In the genomic region with DNA sequence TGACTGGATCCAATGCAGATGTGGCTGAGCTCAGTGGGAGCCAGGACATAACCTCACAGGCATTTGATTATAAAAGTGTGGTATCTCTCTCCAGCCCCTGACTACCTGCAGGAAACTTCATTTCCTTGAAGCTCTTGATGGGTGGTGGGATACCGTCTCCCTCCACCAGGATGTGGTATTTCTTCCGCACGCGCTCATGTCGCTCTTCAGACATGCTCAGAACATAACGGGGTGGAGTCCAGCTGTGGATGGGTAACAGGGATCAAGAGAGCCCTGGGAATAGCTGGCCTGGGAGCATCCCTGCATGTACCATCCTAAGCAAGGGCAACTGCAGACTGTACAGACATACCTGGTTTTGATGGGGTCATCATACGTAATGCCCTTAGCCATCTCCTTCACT, we compare ENCODE assay signal across 1 cellular context.
TF ChIP-seq lines count a peak whose summit lies in the region.

No MANE protein-coding gene starts in this region.

TF ChIP-seq in HepG2, 621 proteins besides CTCF, POLR2A, EP300 and RAD21:
- TF ChIP-seq, protein P1, sequence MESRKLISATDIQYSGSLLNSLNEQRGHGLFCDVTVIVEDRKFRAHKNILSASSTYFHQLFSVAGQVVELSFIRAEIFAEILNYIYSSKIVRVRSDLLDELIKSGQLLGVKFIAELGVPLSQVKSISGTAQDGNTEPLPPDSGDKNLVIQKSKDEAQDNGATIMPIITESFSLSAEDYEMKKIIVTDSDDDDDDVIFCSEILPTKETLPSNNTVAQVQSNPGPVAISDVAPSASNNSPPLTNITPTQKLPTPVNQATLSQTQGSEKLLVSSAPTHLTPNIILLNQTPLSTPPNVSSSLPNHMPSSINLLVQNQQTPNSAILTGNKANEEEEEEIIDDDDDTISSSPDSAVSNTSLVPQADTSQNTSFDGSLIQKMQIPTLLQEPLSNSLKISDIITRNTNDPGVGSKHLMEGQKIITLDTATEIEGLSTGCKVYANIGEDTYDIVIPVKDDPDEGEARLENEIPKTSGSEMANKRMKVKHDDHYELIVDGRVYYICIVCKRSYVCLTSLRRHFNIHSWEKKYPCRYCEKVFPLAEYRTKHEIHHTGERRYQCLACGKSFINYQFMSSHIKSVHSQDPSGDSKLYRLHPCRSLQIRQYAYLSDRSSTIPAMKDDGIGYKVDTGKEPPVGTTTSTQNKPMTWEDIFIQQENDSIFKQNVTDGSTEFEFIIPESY (CRISPR knock-in tag; IDR thresholded peaks at IDR 0.05) = peak; percentile 72
- TF ChIP-seq, protein P2, sequence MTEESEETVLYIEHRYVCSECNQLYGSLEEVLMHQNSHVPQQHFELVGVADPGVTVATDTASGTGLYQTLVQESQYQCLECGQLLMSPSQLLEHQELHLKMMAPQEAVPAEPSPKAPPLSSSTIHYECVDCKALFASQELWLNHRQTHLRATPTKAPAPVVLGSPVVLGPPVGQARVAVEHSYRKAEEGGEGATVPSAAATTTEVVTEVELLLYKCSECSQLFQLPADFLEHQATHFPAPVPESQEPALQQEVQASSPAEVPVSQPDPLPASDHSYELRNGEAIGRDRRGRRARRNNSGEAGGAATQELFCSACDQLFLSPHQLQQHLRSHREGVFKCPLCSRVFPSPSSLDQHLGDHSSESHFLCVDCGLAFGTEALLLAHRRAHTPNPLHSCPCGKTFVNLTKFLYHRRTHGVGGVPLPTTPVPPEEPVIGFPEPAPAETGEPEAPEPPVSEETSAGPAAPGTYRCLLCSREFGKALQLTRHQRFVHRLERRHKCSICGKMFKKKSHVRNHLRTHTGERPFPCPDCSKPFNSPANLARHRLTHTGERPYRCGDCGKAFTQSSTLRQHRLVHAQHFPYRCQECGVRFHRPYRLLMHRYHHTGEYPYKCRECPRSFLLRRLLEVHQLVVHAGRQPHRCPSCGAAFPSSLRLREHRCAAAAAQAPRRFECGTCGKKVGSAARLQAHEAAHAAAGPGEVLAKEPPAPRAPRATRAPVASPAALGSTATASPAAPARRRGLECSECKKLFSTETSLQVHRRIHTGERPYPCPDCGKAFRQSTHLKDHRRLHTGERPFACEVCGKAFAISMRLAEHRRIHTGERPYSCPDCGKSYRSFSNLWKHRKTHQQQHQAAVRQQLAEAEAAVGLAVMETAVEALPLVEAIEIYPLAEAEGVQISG (CRISPR knock-in tag; IDR thresholded peaks at IDR 0.05) = no peak
- TF ChIP-seq CREB1 (IDR thresholded peaks at IDR 0.05) = no peak
- TF ChIP-seq CREB1 (CRISPR knock-in tag; IDR thresholded peaks at IDR 0.05) = no peak
